Comparison of ENCODE assay signal across 18 cellular contexts in the genomic region with DNA sequence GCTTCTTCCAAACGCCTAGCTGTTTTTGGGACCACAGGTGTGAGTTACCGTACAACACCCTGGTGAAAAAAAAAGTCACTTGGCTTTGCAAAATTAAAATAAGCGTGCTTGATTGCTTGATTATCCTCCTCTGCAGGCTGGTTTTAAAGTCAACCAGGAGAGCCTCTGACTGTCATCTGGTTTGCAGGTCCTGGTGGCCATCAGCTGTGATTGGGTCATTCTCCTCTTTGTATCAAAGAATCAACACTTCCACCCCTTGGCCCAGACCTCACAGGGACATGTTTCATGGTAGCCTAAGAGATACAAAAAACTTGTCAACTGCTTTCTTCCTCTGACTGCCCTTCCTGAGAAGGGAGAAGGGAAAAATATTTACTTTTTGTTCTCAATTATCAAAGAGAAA. TPM values are rescaled to one million over a fixed set of nuclear protein-coding genes. Genes with fewer than 3 reads are reported as not detected.
DNase-seq lines count a peak whose midpoint lies in the region; ATAC-seq and TF ChIP-seq lines count a peak whose summit lies in the region.
"Had no signal": no experiment of that assay in that cellular context is flagged by ENCODE, and none has a peak within 500 bp of the region (broad histone marks: within the 10 kb centered on the region; RNA-seq: fewer than 3 reads in every experiment).

No MANE protein-coding gene starts in this region.

- H3K9ac ChIP-seq in MM.1S (ENCODE audit: low read length) (no peak overlapping the region), neural progenitor cell (no peak overlapping the region)
- H3K9ac ChIP-seq: SK-N-SH had no signal

- CTCF ChIA-PET in activated CD8-positive, alpha-beta T cell treated with anti-CD3 and anti-CD28 coated beads, Interleukin-2, amount 10 ng/mL, durations not matched to agents 7 days and 5 days (lab: Charles Lee): interaction anchor here (0.5 kb wide), 1 partner anchor 10 kb away, joined by 3 read pairs; no protein-coding TSS in a partner anchor
- CTCF ChIA-PET in activated CD8-positive, alpha-beta T cell treated with anti-CD3 and anti-CD28 coated beads for 36 hours (lab: Charles Lee): interaction anchor here (1.5 kb wide), 1 partner anchor 29 kb away, joined by 5 read pairs; no protein-coding TSS in a partner anchor

- 79 to 87% methylated on average over 3 of the region's 3 CpGs for WGBS in sigmoid colon, 2 donors

- H3K27ac ChIP-seq in MM.1S (ENCODE audit: low read length): peak overlapping the region; percentile 31; the same call in 1 of the 2 replicates
- no peak overlapping the region for H3K27ac ChIP-seq in neural progenitor cell
- H3K27ac ChIP-seq in sigmoid colon: no peak overlapping the region

- H3K4me3 ChIP-seq in MM.1S (ENCODE audit: low read length): no peak overlapping the region
- no peak overlapping the region for H3K4me3 ChIP-seq in neural progenitor cell
- H3K4me3 ChIP-seq in sigmoid colon: no peak overlapping the region

- no peaks in the 10 kb centered on the region for H3K9me3 Mint-ChIP-seq in activated CD8-positive, alpha-beta T cell treated with anti-CD3 and anti-CD28 coated beads, Interleukin-2, amount 10 ng/mL, durations not matched to agents 7 days and 5 days (ENCODE audit: insufficient read depth)
- H3K9me3 Mint-ChIP-seq in activated CD8-positive, alpha-beta T cell treated with anti-CD3 and anti-CD28 coated beads for 36 hours: no peaks in the 10 kb centered on the region
- H3K9me3 Mint-ChIP-seq in activated T-helper 17 cell treated with anti-CD3 and anti-CD28 coated beads, Interleukin-2, amount 50 U/mL, for 72 hours: no peaks in the 10 kb centered on the region
- no peaks in the 10 kb centered on the region for H3K9me3 Mint-ChIP-seq in neural progenitor cell
- H3K9me3 Mint-ChIP-seq: CD4-positive, alpha-beta memory T cell; HFFc6 had no signal

- no peak overlapping the region for H3K27ac Mint-ChIP-seq in activated CD8-positive, alpha-beta T cell treated with anti-CD3 and anti-CD28 coated beads, Interleukin-2, amount 10 ng/mL, durations not matched to agents 7 days and 5 days
- H3K27ac Mint-ChIP-seq in activated CD8-positive, alpha-beta T cell treated with anti-CD3 and anti-CD28 coated beads for 36 hours: no peak overlapping the region
- H3K27ac Mint-ChIP-seq in activated T-helper 17 cell treated with anti-CD3 and anti-CD28 coated beads, Interleukin-2, amount 50 U/mL, for 72 hours: peak overlapping the region; percentile 38
- peak overlapping the region; percentile 3 for H3K27ac Mint-ChIP-seq in neural progenitor cell
- H3K27ac Mint-ChIP-seq: CD4-positive, alpha-beta memory T cell; HFFc6 had no signal

- TF ChIP-seq POLR2A in sigmoid colon (IDR thresholded peaks at IDR 0.05): no peak

- intact Hi-C loops in activated CD8-positive, alpha-beta T cell treated with anti-CD3 and anti-CD28 coated beads for 36 hours (cut with micrococcal nuclease): loop anchor here (5.0 kb wide), 1 partner anchor 39 kb away; no protein-coding TSS in a partner anchor
- intact Hi-C loops in sigmoid colon (cut with DNase I): no loop called here

- peaks cover 22% of the 10 kb centered on the region for H3F3A ChIP-seq in MM.1S (ENCODE audit: insufficient read depth, low read length)
- H3F3A ChIP-seq in neural progenitor cell (ENCODE audit: low read depth): no peaks in the 10 kb centered on the region

- no peak for TF ChIP-seq EP300 in sigmoid colon (IDR thresholded peaks at IDR 0.05)

- no peaks in the 10 kb centered on the region for H4K20me1 ChIP-seq in MM.1S (ENCODE audit: insufficient read depth, low read length)
- no peaks in the 10 kb centered on the region for H4K20me1 ChIP-seq in neural progenitor cell (ENCODE audit: low read depth)

- no peaks in the 10 kb centered on the region for H3K9me2 ChIP-seq in MM.1S (replicated peaks; ENCODE audit: insufficient read depth, low read length)
- H3K9me2 ChIP-seq: SK-N-SH had no signal

- no peak for ATAC-seq in activated CD8-positive, alpha-beta T cell treated with anti-CD3 and anti-CD28 coated beads, Interleukin-2, amount 10 ng/mL, durations not matched to agents 7 days and 5 days
- ATAC-seq in activated CD8-positive, alpha-beta T cell treated with anti-CD3 and anti-CD28 coated beads for 36 hours: no peak
- no peak for ATAC-seq in activated T-helper 17 cell treated with anti-CD3 and anti-CD28 coated beads, Interleukin-2, amount 50 U/mL, for 72 hours (replicated peaks)

- H3K79me2 ChIP-seq in MM.1S (ENCODE audit: low read length) (no peaks in the 10 kb centered on the region), neural progenitor cell (ENCODE audit: low read depth) (no peaks in the 10 kb centered on the region)

- H3K4me1 ChIP-seq in MM.1S (ENCODE audit: low read length) (peaks cover 34% of the 10 kb centered on the region), neural progenitor cell (no peaks in the 10 kb centered on the region), sigmoid colon (peaks cover 0 to 11% (median 0%) of the 10 kb centered on the region in 4 donors)

- H3K4me2 ChIP-seq in MM.1S (ENCODE audit: low read depth, low read length): peak overlapping the region; percentile 38
- no peak overlapping the region for H3K4me2 ChIP-seq in neural progenitor cell
- H3K4me2 ChIP-seq: SK-N-SH had no signal

- no peak for TF ChIP-seq CTCF in activated CD8-positive, alpha-beta T cell treated with anti-CD3 and anti-CD28 coated beads for 36 hours (IDR thresholded peaks at IDR 0.05)
- TF ChIP-seq CTCF in MM.1S (IDR thresholded peaks at IDR 0.05; ENCODE audit: low read length) (no peak), neural progenitor cell (IDR thresholded peaks at IDR 0.05) (no peak), sigmoid colon (IDR thresholded peaks at IDR 0.05) (no peak)

- peak overlapping the region; percentile 28; the same call in 1 of the 2 replicates for H2AFZ ChIP-seq in MM.1S (ENCODE audit: low read length)
- no peak overlapping the region for H2AFZ ChIP-seq in neural progenitor cell (replicated peaks)

- peaks cover 30% of the 10 kb centered on the region for H3K4me1 Mint-ChIP-seq in activated CD8-positive, alpha-beta T cell treated with anti-CD3 and anti-CD28 coated beads, Interleukin-2, amount 10 ng/mL, durations not matched to agents 7 days and 5 days (ENCODE audit: low read depth)
- H3K4me1 Mint-ChIP-seq in activated CD8-positive, alpha-beta T cell treated with anti-CD3 and anti-CD28 coated beads for 36 hours (ENCODE audit: low read depth): peaks cover 29% of the 10 kb centered on the region
- H3K4me1 Mint-ChIP-seq in activated T-helper 17 cell treated with anti-CD3 and anti-CD28 coated beads, Interleukin-2, amount 50 U/mL, for 72 hours: peaks cover 24% of the 10 kb centered on the region
- H3K4me1 Mint-ChIP-seq in neural progenitor cell: peaks cover 18% of the 10 kb centered on the region

- H3K36me3 ChIP-seq in MM.1S (replicated peaks; ENCODE audit: insufficient read depth, low read length) (no peaks in the 10 kb centered on the region), neural progenitor cell (no peaks in the 10 kb centered on the region), sigmoid colon (no peaks in the 10 kb centered on the region)

- H3K27me3 Mint-ChIP-seq in activated CD8-positive, alpha-beta T cell treated with anti-CD3 and anti-CD28 coated beads, Interleukin-2, amount 10 ng/mL, durations not matched to agents 7 days and 5 days (ENCODE audit: low read depth): peaks cover 12% of the 10 kb centered on the region
- peaks cover 12% of the 10 kb centered on the region for H3K27me3 Mint-ChIP-seq in activated CD8-positive, alpha-beta T cell treated with anti-CD3 and anti-CD28 coated beads for 36 hours
- peaks cover under 1% of the 10 kb centered on the region for H3K27me3 Mint-ChIP-seq in activated T-helper 17 cell treated with anti-CD3 and anti-CD28 coated beads, Interleukin-2, amount 50 U/mL, for 72 hours
- peaks cover 9% of the 10 kb centered on the region for H3K27me3 Mint-ChIP-seq in neural progenitor cell (ENCODE audit: insufficient read depth, low read depth)

- H3K9me3 ChIP-seq in MM.1S (replicated peaks; ENCODE audit: insufficient read depth, low read length): no peaks in the 10 kb centered on the region
- no peaks in the 10 kb centered on the region for H3K9me3 ChIP-seq in neural progenitor cell (ENCODE audit: low read depth)
- no peaks in the 10 kb centered on the region for H3K9me3 ChIP-seq in sigmoid colon
- H3K9me3 ChIP-seq: SK-N-SH had no signal

- no peaks in the 10 kb centered on the region for H3K36me3 Mint-ChIP-seq in activated CD8-positive, alpha-beta T cell treated with anti-CD3 and anti-CD28 coated beads, Interleukin-2, amount 10 ng/mL, durations not matched to agents 7 days and 5 days (ENCODE audit: low read depth)
- no peaks in the 10 kb centered on the region for H3K36me3 Mint-ChIP-seq in activated CD8-positive, alpha-beta T cell treated with anti-CD3 and anti-CD28 coated beads for 36 hours (ENCODE audit: low read depth)
- no peaks in the 10 kb centered on the region for H3K36me3 Mint-ChIP-seq in activated T-helper 17 cell treated with anti-CD3 and anti-CD28 coated beads, Interleukin-2, amount 50 U/mL, for 72 hours (ENCODE audit: low read depth)
- no peaks in the 10 kb centered on the region for H3K36me3 Mint-ChIP-seq in neural progenitor cell
- H3K36me3 Mint-ChIP-seq: CD4-positive, alpha-beta memory T cell had no signal

- peak; percentile 17 for DNase-seq in activated CD8-positive, alpha-beta T cell treated with anti-CD3 and anti-CD28 coated beads, Interleukin-2, amount 10 ng/mL, durations not matched to agents 7 days and 5 days
- DNase-seq in activated CD8-positive, alpha-beta T cell treated with anti-CD3 and anti-CD28 coated beads for 36 hours: no peak
- DNase-seq in MM.1S (no peak), neural progenitor cell (ENCODE audit: low spot score) (no peak), NCI-H524 treated with DMSO at 0.1 percent for 48 hours (lab: John Stamatoyannopoulos, UW) (no peak), sigmoid colon (no peak), epidermal melanocyte (ENCODE audit: insufficient read length, low spot score) (no peak)
- DNase-seq: Calu3; CD4-positive, alpha-beta memory T cell; EL; HFFc6; NCI-H187; NCI-H2107; NCI-H226; NCI-H526; SHP77 had no signal

- POLR2A ChIA-PET in activated CD8-positive, alpha-beta T cell treated with anti-CD3 and anti-CD28 coated beads, Interleukin-2, amount 10 ng/mL, durations not matched to agents 7 days and 5 days (lab: Charles Lee): interaction anchor here (0.9 kb wide), 2 partner anchors 17 to 60 kb away, joined by 3 read pairs; no protein-coding TSS in a partner anchor
- POLR2A ChIA-PET in activated CD8-positive, alpha-beta T cell treated with anti-CD3 and anti-CD28 coated beads for 36 hours (lab: Charles Lee): no interaction called here

- H3K4me3 Mint-ChIP-seq in activated CD8-positive, alpha-beta T cell treated with anti-CD3 and anti-CD28 coated beads, Interleukin-2, amount 10 ng/mL, durations not matched to agents 7 days and 5 days: no peak overlapping the region
- H3K4me3 Mint-ChIP-seq in activated CD8-positive, alpha-beta T cell treated with anti-CD3 and anti-CD28 coated beads for 36 hours: no peak overlapping the region
- H3K4me3 Mint-ChIP-seq in activated T-helper 17 cell treated with anti-CD3 and anti-CD28 coated beads, Interleukin-2, amount 50 U/mL, for 72 hours: peak overlapping the region; percentile 0
- H3K4me3 Mint-ChIP-seq in neural progenitor cell: no peak overlapping the region
- H3K4me3 Mint-ChIP-seq: HFFc6 had no signal

- no peaks in the 10 kb centered on the region; the same call in 1 of the 2 replicates for H3K27me3 ChIP-seq in MM.1S (replicated peaks; ENCODE audit: insufficient read depth, low read length)
- H3K27me3 ChIP-seq in neural progenitor cell: peaks cover 4% of the 10 kb centered on the region
- no peaks in the 10 kb centered on the region for H3K27me3 ChIP-seq in sigmoid colon

RNA-seq across cellular contexts. Expression of a gene that starts 35.1 kb away (rescaled TPM):
- total RNA-seq in activated CD8-positive, alpha-beta T cell treated with anti-CD3 and anti-CD28 coated beads, Interleukin-2, amount 10 ng/mL, durations not matched to agents 7 days and 5 days: 1 to 10 TPM; 1.3 to 1.7 TPM
- 1 to 10 TPM; 7.0 to 8.4 TPM for total RNA-seq in activated CD8-positive, alpha-beta T cell treated with anti-CD3 and anti-CD28 coated beads for 36 hours
- 10 to 100 TPM in 1 of 2 donors, 1 to 10 TPM in 1; 8.3 to 19.9 TPM for total RNA-seq in activated T-helper 17 cell treated with anti-CD3 and anti-CD28 coated beads, Interleukin-2, amount 50 U/mL, for 72 hours
- total RNA-seq in neural progenitor cell (ENCODE audit: low replicate concordance): 6.8 and 11.6 TPM in 2 replicates
- 10 to 100 TPM in 1 of 4 donors, 1 to 10 TPM in 3; 3.9 to 11.1 (median 4.4) TPM for total RNA-seq in sigmoid colon
- polyA plus RNA-seq in sigmoid colon: 1 to 10 TPM; 3.9 to 4.8 (median 4.8) TPM

Comparison
In these comparisons a context has a peak if more than half of its experiments do, and no peak if none do; other contexts are left out.
1. H3K27ac Mint-ChIP-seq: peak in activated T-helper 17 cell treated with anti-CD3 and anti-CD28 coated beads, Interleukin-2, amount 50 U/mL, for 72 hours (single experiment) and neural progenitor cell (single experiment); none in activated CD8-positive, alpha-beta T cell treated with anti-CD3 and anti-CD28 coated beads, Interleukin-2, amount 10 ng/mL, durations not matched to agents 7 days and 5 days (single experiment) and activated CD8-positive, alpha-beta T cell treated with anti-CD3 and anti-CD28 coated beads for 36 hours (single experiment).